In the genomic region with DNA sequence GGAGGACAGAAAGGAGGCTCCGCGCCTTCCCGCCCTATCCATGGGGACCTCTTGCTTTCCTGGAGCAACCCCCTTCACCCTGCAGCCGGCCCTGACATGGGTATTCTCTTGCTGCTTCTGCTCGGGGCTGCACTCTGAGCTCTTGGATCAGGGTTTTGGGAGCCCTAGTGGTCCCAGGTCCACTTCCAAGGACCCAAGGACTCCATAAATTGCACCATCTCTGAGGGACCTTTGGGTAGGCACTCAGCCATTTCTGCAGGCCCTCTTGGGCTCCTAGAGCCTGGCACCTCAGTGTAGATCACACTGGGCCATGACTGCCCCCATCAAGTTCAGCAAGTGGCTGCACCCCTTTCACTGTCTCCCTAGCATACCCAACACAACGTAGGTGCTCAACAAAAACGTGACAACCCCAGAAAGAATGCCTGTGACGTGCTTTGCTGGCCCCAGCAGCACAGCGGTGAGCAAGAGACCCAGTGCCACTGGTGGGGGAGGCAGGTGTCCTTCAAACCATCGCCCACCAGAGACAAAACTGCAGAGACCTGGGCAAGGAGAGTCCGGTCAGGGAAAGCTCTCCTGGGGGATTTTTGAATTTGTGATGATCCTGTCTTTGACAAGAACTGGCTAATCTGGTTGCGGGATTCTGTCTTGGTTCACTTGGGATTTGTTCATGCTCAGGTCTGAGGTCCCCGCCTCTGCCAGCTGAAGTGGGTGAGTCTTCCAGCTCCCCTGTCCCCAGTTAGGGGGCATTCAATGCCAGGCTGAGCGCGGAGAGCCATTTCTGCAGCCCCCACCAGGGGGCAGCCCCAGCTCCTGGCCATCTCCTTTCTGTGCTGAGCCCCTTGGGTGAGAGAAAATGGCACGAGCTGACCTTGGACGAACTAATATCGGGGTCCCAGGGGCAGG, we compare ENCODE assay signal across 8 cellular contexts. TPM values are rescaled to one million over a fixed set of nuclear protein-coding genes. Genes with fewer than 3 reads are reported as not detected.
DNase-seq lines count a peak whose midpoint lies in the region; ATAC-seq and TF ChIP-seq lines count a peak whose summit lies in the region.

No MANE protein-coding gene starts in this region.

- TF ChIP-seq CTCF in CD14-positive monocyte (IDR thresholded peaks at IDR 0.05) (peak; percentile 84), HCT116 (IDR thresholded peaks at IDR 0.05 in 2 of 3, conservative IDR thresholded peaks at IDR 0.05 in 1 of 3; ENCODE audit: borderline replicate concordance in 1 of 3, insufficient read depth in 1 of 3, low read depth in 2 of 3, low read length in 2 of 3) (peak; percentile 69 to 89 (median 78); a peak in 5 of 6 replicates), breast epithelium (IDR thresholded peaks at IDR 0.05) (peak in 2 of 3 donors; percentile 35 to 37), left lung (IDR thresholded peaks at IDR 0.05) (peak; percentile 30 to 58), stomach (IDR thresholded peaks at IDR 0.05) (peak in 5 of 7 experiments; percentile 3 to 47 (median 35))

- WGBS in stomach, 5 donors = 52 to 57% (median 56%) methylated on average over 11 to 18 of the region's 18 CpGs

- intact Hi-C loops in CD14-positive monocyte (cut with micrococcal nuclease) = loop anchor here in 1 of 2 donors (2.0 kb wide), 1 partner anchor 136 kb away; no protein-coding TSS in a partner anchor
- intact Hi-C loops in HCT116 (cut with micrococcal nuclease) = loop anchor here (1.0 to 5.0 kb wide), 2 partner anchors 136 to 453 kb away; no protein-coding TSS in a partner anchor
- intact Hi-C loops in breast epithelium (cut with DNase I; ENCODE audit: low total_unique reads) = no loop called here
- intact Hi-C loops in left lung (cut with DNase I) = no loop called here
- intact Hi-C loops in stomach (cut with DNase I; ENCODE audit: low total_unique reads) = no loop called here

- no peak for TF ChIP-seq EP300 in stomach (IDR thresholded peaks at IDR 0.05)

- peak overlapping the region in 1 of 2 donors; percentile 39 for H3K4me3 Mint-ChIP-seq in CD14-positive monocyte
- H3K4me3 Mint-ChIP-seq in T-helper 2 cell treated with Interferon-gamma antibody and Interleukin-4, amounts not matched to agents 5 μg/mL and 100 μg/mL, for 36 hours = no peak overlapping the region

- ATAC-seq in HCT116 = peak; percentile 89
- ATAC-seq in left lung = peak; percentile 29
- no peak for ATAC-seq in GM19395 (IDR thresholded peaks at IDR 0.05; ENCODE audit: unreplicated experiment)
- no peak for ATAC-seq in GM18909 (IDR thresholded peaks at IDR 0.05; ENCODE audit: poor library complexity, unreplicated experiment)

- H3K4me1 ChIP-seq in HCT116 (ENCODE audit: control insufficient read depth in 1 of 2, insufficient read depth in 2 of 2, low read length in 2 of 2) (no peaks in the 10 kb centered on the region), breast epithelium (peaks cover 0 to 5% of the 10 kb centered on the region in 2 donors), left lung (peaks cover 0 to 13% of the 10 kb centered on the region in 2 donors), stomach (peaks cover 11 to 23% (median 19%) of the 10 kb centered on the region in 4 donors)

- H3K36me3 ChIP-seq in HCT116 (ENCODE audit: control insufficient read depth in 1 of 2, insufficient read depth in 2 of 2, low read length in 2 of 2) = no peaks in the 10 kb centered on the region
- H3K36me3 ChIP-seq in breast epithelium = no peaks in the 10 kb centered on the region
- no peaks in the 10 kb centered on the region for H3K36me3 ChIP-seq in left lung
- H3K36me3 ChIP-seq in stomach = no peaks in the 10 kb centered on the region

- H3K27ac Mint-ChIP-seq in CD14-positive monocyte = no peak overlapping the region
- H3K27ac Mint-ChIP-seq in T-helper 2 cell treated with Interferon-gamma antibody and Interleukin-4, amounts not matched to agents 5 μg/mL and 100 μg/mL, for 36 hours = no peak overlapping the region

- peaks cover 0 to 16% (median 7%) of the 10 kb centered on the region in 7 donors for H3K9me3 Mint-ChIP-seq in CD14-positive monocyte
- H3K9me3 Mint-ChIP-seq in T-helper 2 cell treated with Interferon-gamma antibody and Interleukin-4, amounts not matched to agents 5 μg/mL and 100 μg/mL, for 36 hours = no peaks in the 10 kb centered on the region

- BruUV-seq in HCT116 (replicated peaks; lab: Mats Ljungman, UMichigan) = no TSS peak

- peaks cover 0 to 5% of the 10 kb centered on the region in 2 donors for H3K36me3 Mint-ChIP-seq in CD14-positive monocyte
- H3K36me3 Mint-ChIP-seq in T-helper 2 cell treated with Interferon-gamma antibody and Interleukin-4, amounts not matched to agents 5 μg/mL and 100 μg/mL, for 36 hours (ENCODE audit: low read depth) = peaks cover 3% of the 10 kb centered on the region

- no peaks in the 10 kb centered on the region for H4K20me1 ChIP-seq in HCT116 (ENCODE audit: insufficient read depth)

- no peak overlapping the region for H3K4me3 ChIP-seq in HCT116 (replicated peaks in 1 of 2; ENCODE audit: low read depth in 1 of 2, low read length in 2 of 2)
- no peak overlapping the region for H3K4me3 ChIP-seq in breast epithelium
- H3K4me3 ChIP-seq in left lung = no peak overlapping the region
- no peak overlapping the region for H3K4me3 ChIP-seq in stomach

- TF ChIP-seq POLR2A in HCT116 (IDR thresholded peaks at IDR 0.05; ENCODE audit: borderline replicate concordance, extremely low read depth, insufficient read depth, insufficient read length) (no peak), breast epithelium (IDR thresholded peaks at IDR 0.05) (no peak), stomach (IDR thresholded peaks at IDR 0.05) (no peak)

- H3K9me3 ChIP-seq in HCT116 (ENCODE audit: control insufficient read depth in 1 of 2, insufficient read depth in 1 of 2, low read depth in 1 of 2, low read length in 2 of 2) (no peaks in the 10 kb centered on the region), breast epithelium (no peaks in the 10 kb centered on the region), left lung (no peaks in the 10 kb centered on the region), stomach (no peaks in the 10 kb centered on the region)

- POLR2A ChIA-PET in HCT116 (lab: Charles Lee) = interaction anchor here (1.3 kb wide), 1 partner anchor 128 kb away, joined by 3 read pairs; no protein-coding TSS in a partner anchor

- H3K4me2 ChIP-seq in HCT116 (ENCODE audit: low read length) = no peak overlapping the region

- RAD21 ChIA-PET in HCT116 (lab: Charles Lee; ENCODE audit: low non-redundant PET in 1 of 2, low total read pairs in 2 of 2, uncharacterized antibody in 2 of 2, unreplicated experiment in 2 of 2) = interaction anchor here (0.5 to 1.3 kb wide), 5 partner anchors 9 to 505 kb away, joined by 3 to 7 read pairs (median 4); no protein-coding TSS in a partner anchor

- H3K27me3 ChIP-seq in HCT116 (ENCODE audit: insufficient read depth, low read length) (no peaks in the 10 kb centered on the region), breast epithelium (peaks cover 3 to 36% of the 10 kb centered on the region in 2 donors), left lung (peaks cover 37 to 58% of the 10 kb centered on the region in 2 donors), stomach (peaks cover 11 to 58% (median 40%) of the 10 kb centered on the region in 3 donors)

- H3K4me1 Mint-ChIP-seq in CD14-positive monocyte = peaks cover 16% of the 10 kb centered on the region
- no peaks in the 10 kb centered on the region for H3K4me1 Mint-ChIP-seq in T-helper 2 cell treated with Interferon-gamma antibody and Interleukin-4, amounts not matched to agents 5 μg/mL and 100 μg/mL, for 36 hours (ENCODE audit: low read depth)

- H3K9me2 ChIP-seq in HCT116 (ENCODE audit: insufficient read depth) = no peaks in the 10 kb centered on the region

- CTCF ChIA-PET in HCT116 (lab: Charles Lee) = interaction anchor here (0.6 to 2.4 kb wide), 9 partner anchors 9 to 493 kb away, joined by 3 to 16 read pairs (median 6); no protein-coding TSS in a partner anchor

- TF ChIP-seq RAD21 in HCT116 (IDR thresholded peaks at IDR 0.05; ENCODE audit: low read depth) = peak; percentile 72

- H2AFZ ChIP-seq in HCT116 (ENCODE audit: low read depth, low read length, poor library complexity, severe bottlenecking) = no peak overlapping the region

- DNase-seq in CD14-positive monocyte (ENCODE audit: low spot score) = no peak
- no peak for DNase-seq in HCT116 (ENCODE audit: low read depth, low spot score)
- DNase-seq in T-helper 2 cell treated with Interferon-gamma antibody and Interleukin-4, amounts not matched to agents 5 μg/mL and 100 μg/mL, for 36 hours (ENCODE audit: low spot score) = peak; percentile 19
- DNase-seq in breast epithelium (ENCODE audit: low spot score in 2 of 2) = no peak
- DNase-seq in left lung = no peak
- peak; percentile 26 for DNase-seq in stomach

- no peaks in the 10 kb centered on the region for H3K79me2 ChIP-seq in HCT116 (ENCODE audit: insufficient read depth, low read length)

- H3K27me3 Mint-ChIP-seq in CD14-positive monocyte (ENCODE audit: low read depth in 3 of 3) = peaks cover 51 to 64% (median 53%) of the 10 kb centered on the region in 3 donors
- H3K27me3 Mint-ChIP-seq in T-helper 2 cell treated with Interferon-gamma antibody and Interleukin-4, amounts not matched to agents 5 μg/mL and 100 μg/mL, for 36 hours (ENCODE audit: low read depth) = peaks cover 49% of the 10 kb centered on the region

- no peak overlapping the region for H3K9ac ChIP-seq in HCT116 (ENCODE audit: low read length)

- H3K27ac ChIP-seq in HCT116 (ENCODE audit: low read depth, low read length) (no peak overlapping the region), breast epithelium (no peak overlapping the region), left lung (no peak overlapping the region), stomach (no peak overlapping the region)

TF ChIP-seq in HCT116, 20 proteins besides CTCF, POLR2A, EP300 and RAD21 (continues in another document):
- no peak for TF ChIP-seq ZFX (IDR thresholded peaks at IDR 0.05)
- TF ChIP-seq ELF1 (IDR thresholded peaks at IDR 0.05; ENCODE audit: borderline replicate concordance, low read depth) = no peak

RNA-seq across cellular contexts. Expression of a gene that starts 2.5 kb away (rescaled TPM):
- polyA plus RNA-seq in CD14-positive monocyte (10 to 100 TPM; 10.4 to 16.2 TPM), stomach (10 to 100 TPM in 1 of 3 donors, 1 to 10 TPM in 2; 4.7 to 11.6 (median 9.5) TPM)
- total RNA-seq in HCT116 (2021; ENCODE audit: unreplicated experiment) (15.1 TPM), breast epithelium (10 to 100 TPM in 2 of 3 donors, 1 to 10 TPM in 1; 1.9 to 18.7 (median 11.8) TPM), left lung (10 to 100 TPM; 13.5 to 19.9 TPM), stomach (100 to 1,000 TPM in 1 of 5 donors, 10 to 100 TPM in 4; 11.6 to 121 (median 22.2) TPM)
- polyA plus RNA-seq in HCT116 (2012) = 9.6 and 10.7 TPM in 2 replicates

Comparison
In these comparisons a context has a peak if more than half of its experiments do, and no peak if none do; other contexts are left out.
1. DNase-seq: peak in T-helper 2 cell treated with Interferon-gamma antibody and Interleukin-4, amounts not matched to agents 5 μg/mL and 100 μg/mL, for 36 hours (single experiment) and stomach (single experiment); none in CD14-positive monocyte (single experiment), HCT116 (single experiment), breast epithelium (0 of 2) and left lung (0 of 2).
2. ATAC-seq: peak in HCT116 (single experiment) and left lung (single experiment); none in GM19395 (single experiment) and GM18909 (single experiment).
3. Peak in every context shown above with its lines, with median percentiles within 50 percentile points of each other: CTCF ChIP-seq.